ENCODE assay signal across 25 cellular contexts in genomic region chr11:75150079-75150478, GRCh38. TPM values are rescaled to one million over a fixed set of nuclear protein-coding genes. Genes with fewer than 3 reads are reported as not detected.
DNase-seq lines count a peak whose midpoint lies in the region; ATAC-seq and TF ChIP-seq lines count a peak whose summit lies in the region.
"Had no signal": no experiment of that assay in that cellular context is flagged by ENCODE, and none has a peak within 500 bp of the region (broad histone marks: within the 10 kb centered on the region; RNA-seq: fewer than 3 reads in every experiment).

No MANE protein-coding gene starts in this region.

- no peak for TF ChIP-seq POLR2A in upper lobe of left lung (IDR thresholded peaks at IDR 0.05)

- H3K4me3 ChIP-seq in heart right ventricle (peak overlapping the region in 1 of 10 donors; percentile 62), hepatocyte (no peak overlapping the region), muscle layer of duodenum (ENCODE audit: low read depth in 1 of 2, low read length in 2 of 2) (no peak overlapping the region), upper lobe of left lung (no peak overlapping the region)
- H3K4me3 ChIP-seq: BLaER1, PC-9 had no signal

- H3K9me3 ChIP-seq in heart right ventricle (no peaks in the 10 kb centered on the region), hepatocyte (ENCODE audit: low read depth) (no peaks in the 10 kb centered on the region), muscle layer of duodenum (ENCODE audit: control insufficient read depth in 1 of 2, low read length in 2 of 2) (no peaks in the 10 kb centered on the region), upper lobe of left lung (no peaks in the 10 kb centered on the region)
- H3K9me3 ChIP-seq: BLaER1 had no signal

- intact Hi-C loops in heart right ventricle (cut with DNase I), result loop anchor here in 2 of 10 donors (2.0 to 5.0 kb wide), 2 partner anchors 37 to 55 kb away; no protein-coding TSS in a partner anchor
- intact Hi-C loops in cardiac septum (cut with DNase I), result no loop called here

- no peaks in the 10 kb centered on the region for H3K27me3 ChIP-seq in heart right ventricle
- H3K27me3 ChIP-seq in hepatocyte, result no peaks in the 10 kb centered on the region
- no peaks in the 10 kb centered on the region for H3K27me3 ChIP-seq in muscle layer of duodenum (ENCODE audit: low read depth, low read length)
- no peaks in the 10 kb centered on the region for H3K27me3 ChIP-seq in upper lobe of left lung
- H3K27me3 ChIP-seq: BLaER1 had no signal

- no peak overlapping the region for H2AFZ ChIP-seq in hepatocyte
- H2AFZ ChIP-seq: PC-9 had no signal

- H3K4me1 ChIP-seq in heart right ventricle (peaks cover 0 to 76% (median 42%) of the 10 kb centered on the region in 9 donors), hepatocyte (ENCODE audit: insufficient read depth) (peaks cover 48% of the 10 kb centered on the region), muscle layer of duodenum (ENCODE audit: control insufficient read depth in 1 of 2, insufficient read depth in 2 of 2, low read length in 2 of 2) (peaks cover 8 to 10% of the 10 kb centered on the region in 2 donors), upper lobe of left lung (peaks cover 20 to 44% (median 20%) of the 10 kb centered on the region in 4 donors)

- no peaks in the 10 kb centered on the region for H4K20me1 ChIP-seq in hepatocyte (ENCODE audit: insufficient read depth, poor library complexity, severe bottlenecking)
- H4K20me1 ChIP-seq: BLaER1 had no signal

- WGBS in heart right ventricle, 2 donors, result 71 to 85% methylated on average over 3 of the region's 3 CpGs
- 56% methylated on average over 3 of the region's 3 CpGs for WGBS in hepatocyte (ENCODE audit: low lambda C conversion rate, missing lambda C conversion rate)
- 68 to 72% methylated on average over 2 to 3 of the region's 3 CpGs for WGBS in upper lobe of left lung, 2 donors

- no peak for ATAC-seq in heart right ventricle
- no peak for ATAC-seq in upper lobe of left lung (ENCODE audit: low FRiP score in 2 of 2)

- peaks cover 0 to 7% (median 0%) of the 10 kb centered on the region in 9 donors for H3K36me3 ChIP-seq in heart right ventricle
- no peaks in the 10 kb centered on the region for H3K36me3 ChIP-seq in hepatocyte (replicated peaks; ENCODE audit: insufficient read depth, low read depth)
- H3K36me3 ChIP-seq in muscle layer of duodenum (ENCODE audit: control insufficient read depth in 1 of 2, insufficient read depth in 2 of 2, low read length in 2 of 2), result no peaks in the 10 kb centered on the region
- H3K36me3 ChIP-seq in upper lobe of left lung, result no peaks in the 10 kb centered on the region
- H3K36me3 ChIP-seq: BLaER1 had no signal

- H3K79me2 ChIP-seq in hepatocyte, result peaks cover 14% of the 10 kb centered on the region

- H3K9me2 ChIP-seq in hepatocyte (replicated peaks; ENCODE audit: insufficient read depth), result no peaks in the 10 kb centered on the region

- TF ChIP-seq CTCF in heart right ventricle (IDR thresholded peaks at IDR 0.05), result no peak
- no peak for TF ChIP-seq CTCF in hepatocyte (IDR thresholded peaks at IDR 0.05; ENCODE audit: poor library complexity)
- no peak for TF ChIP-seq CTCF in upper lobe of left lung (IDR thresholded peaks at IDR 0.05)

- peak overlapping the region in 6 of 10 donors; percentile 48 to 91 (median 80) for H3K27ac ChIP-seq in heart right ventricle
- peak overlapping the region; percentile 88 for H3K27ac ChIP-seq in hepatocyte
- H3K27ac ChIP-seq in muscle layer of duodenum (ENCODE audit: low read length), result peak overlapping the region; percentile 82
- H3K27ac ChIP-seq in upper lobe of left lung, result peak overlapping the region in 3 of 4 donors; percentile 74 to 79 (median 74)
- H3K27ac ChIP-seq: 22Rv1, BLaER1, PC-9, RWPE1 had no signal

- DNase-seq in heart right ventricle (no peak), cardiac septum (ENCODE audit: low spot score) (no peak), hepatocyte (ENCODE audit: low spot score) (no peak), upper lobe of left lung (no peak), DMS79 (lab: John Stamatoyannopoulos, UW) (no peak), HUDEP-2 (lab: John Stamatoyannopoulos, UW; ENCODE audit: unreplicated experiment in 76 of 76) (no peak)
- no peak for DNase-seq in activated CD8-positive, alpha-beta memory T cell treated with anti-CD3 and anti-CD28 coated beads, Interleukin-2, amount 50 U/mL, for 48 hours
- DNase-seq: ACHN; CD4-positive, alpha-beta T cell; COR-L47; DMS 273 treated with DMSO at 0.1 percent for 48 hours; DND-41; KG1; NCI-H1092; NCI-H1436; NCI-H187 treated with DMSO at 0.1 percent for 48 hours; NCI-H510A treated with DMSO at 0.1 percent for 48 hours; NCI-H748 treated with DMSO at 0.1 percent for 48 hours; PC-9; SHP77 treated with DMSO at 0.1 percent for 48 hours had no signal

- peak overlapping the region; percentile 74 for H3K4me2 ChIP-seq in hepatocyte
- H3K4me2 ChIP-seq: PC-9 had no signal

- TF ChIP-seq EP300 in upper lobe of left lung (IDR thresholded peaks at IDR 0.05), result no peak

RNA-seq across cellular contexts. Expression of gene SLCO2B1, which starts 0.8 kb away (rescaled TPM):
- 10 to 100 TPM; 10.7 to 69.0 (median 18.0) TPM for total RNA-seq in heart right ventricle
- 1 to 10 TPM; 5.2 to 7.2 TPM for polyA plus RNA-seq in heart right ventricle
- total RNA-seq in cardiac septum, result 14.3 TPM
- total RNA-seq in hepatocyte, result 52.2 and 79.2 TPM in 2 replicates
- polyA plus RNA-seq in hepatocyte, result 43.4 and 51.6 TPM in 2 replicates
- 100 to 1,000 TPM in 4 of 6 donors, 10 to 100 TPM in 2; 86.2 to 366 (median 193) TPM for total RNA-seq in upper lobe of left lung
- total RNA-seq: CD4-positive, alpha-beta T cell; HT1080 had no signal

RNA-seq across cellular contexts. Expression of gene OR2AT4, which starts 53.4 kb away (rescaled TPM):
- total RNA-seq in heart right ventricle (not detected), cardiac septum (not detected), hepatocyte (0.07 TPM in 1 of 2 replicates, not detected in the other), upper lobe of left lung (not detected)
- polyA plus RNA-seq in heart right ventricle (not detected), hepatocyte (not detected in 2 replicates)
- total RNA-seq: CD4-positive, alpha-beta T cell; HT1080 had no signal
